In the genomic region with DNA sequence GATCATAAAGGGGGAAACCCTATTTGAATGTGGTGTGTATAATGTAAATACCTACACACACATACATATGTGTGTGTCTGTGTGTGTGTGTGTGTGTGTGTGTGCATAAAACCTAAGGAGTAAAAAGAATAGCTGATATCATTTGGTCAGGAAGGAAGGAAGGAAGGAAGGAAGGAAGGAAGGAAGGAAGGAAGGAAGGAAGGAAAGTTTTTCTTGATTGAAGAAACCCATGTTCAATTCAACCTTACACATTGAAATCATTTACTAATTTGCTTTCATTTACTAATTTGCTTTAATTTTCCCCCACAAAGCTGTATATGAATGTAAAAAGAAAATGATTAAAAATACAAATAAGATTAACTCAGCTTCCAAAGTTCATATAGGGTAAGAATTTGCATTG, we compare ENCODE assay signal across 8 cellular contexts.
"Had no signal": no experiment of that assay in that cellular context is flagged by ENCODE, and none has a peak within 500 bp of the region (broad histone marks: within the 10 kb centered on the region; RNA-seq: fewer than 3 reads in every experiment).

No MANE protein-coding gene starts in this region.

- H3K9ac ChIP-seq: GM23248 had no signal

- H3K36me3 ChIP-seq: HAP-1 had no signal

- H3K4me3 ChIP-seq: GM23248, GM23338, HAP-1 had no signal

- H3K9me3 ChIP-seq: HAP-1 had no signal

- H3K27ac ChIP-seq: GM23248 had no signal

- H3K4me1 ChIP-seq: HAP-1 had no signal

- DNase-seq: GM23248, GOT3, H7, H9, HCEC 1CT, HFFc6 had no signal
